ENCODE assay signal across 12 cellular contexts in the genomic region with DNA sequence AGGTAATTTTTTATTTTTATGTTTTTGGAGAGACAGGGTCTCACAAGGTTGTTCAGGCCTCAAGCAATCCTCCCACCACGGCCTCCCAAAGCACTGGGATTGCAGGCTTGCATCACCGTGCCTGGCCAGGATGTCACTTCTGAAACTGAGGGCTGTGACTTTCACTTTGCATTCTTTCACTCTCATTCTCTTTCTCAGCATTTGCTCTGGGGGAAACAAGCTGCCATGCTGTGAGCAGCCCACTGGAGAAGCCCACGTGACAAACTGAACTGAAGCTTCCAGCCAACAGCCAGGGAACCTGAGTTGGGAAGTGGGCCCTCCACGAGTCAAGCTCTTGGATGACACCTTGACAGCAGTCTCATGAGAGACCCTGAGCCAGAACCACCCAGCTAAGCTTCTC.
"Had no signal": no experiment of that assay in that cellular context is flagged by ENCODE, and none has a peak within 500 bp of the region (broad histone marks: within the 10 kb centered on the region; RNA-seq: fewer than 3 reads in every experiment).

No MANE protein-coding gene starts in this region.

- H3K9me3 ChIP-seq: adrenal gland, esophagus muscularis mucosa, neutrophil, tibial artery, uterus had no signal

- H3K79me2 ChIP-seq: hepatocyte had no signal

- DNase-seq: activated CD4-positive, alpha-beta T cell treated with anti-CD3 and anti-CD28 coated beads, Interleukin-2, amount 50 U/mL, for 1 hour; activated CD4-positive, CD25-positive, alpha-beta regulatory T cell; activated T-cell treated with anti-CD3 and anti-CD28 coated beads, Interleukin-2, amount 50 U/mL, for 72 hours; posterior cingulate gyrus; uterus had no signal

- H3K27ac ChIP-seq: adrenal gland, esophagus muscularis mucosa, hepatocyte, neutrophil, tibial artery, uterus had no signal

- H3K36me3 ChIP-seq: adrenal gland, esophagus muscularis mucosa, neutrophil, tibial artery, uterus had no signal

- H3K4me3 ChIP-seq: adrenal gland, esophagus muscularis mucosa, hepatocyte, tibial artery, uterus had no signal

- H3K36me3 Mint-ChIP-seq: stimulated activated effector memory CD8-positive, alpha-beta T cell treated with anti-CD3 and anti-CD28 coated beads, Interleukin-12 subunit alpha, Interleukin-12 subunit beta, amount 100 ng/mL, for 72 hours had no signal

- H2AFZ ChIP-seq: hepatocyte had no signal

- H3K9me3 Mint-ChIP-seq: stimulated activated effector memory CD8-positive, alpha-beta T cell treated with anti-CD3 and anti-CD28 coated beads, Interleukin-12 subunit alpha, Interleukin-12 subunit beta, amount 100 ng/mL, for 72 hours had no signal

- H3K27me3 ChIP-seq: hepatocyte, neutrophil, uterus had no signal

- H3K4me1 ChIP-seq: adrenal gland, esophagus muscularis mucosa, tibial artery, uterus had no signal

- H3K27ac Mint-ChIP-seq: activated T-cell treated with anti-CD3 and anti-CD28 coated beads, Interleukin-2, amount 50 U/mL, for 72 hours; stimulated activated effector memory CD8-positive, alpha-beta T cell treated with anti-CD3 and anti-CD28 coated beads, Interleukin-12 subunit alpha, Interleukin-12 subunit beta, amount 100 ng/mL, for 72 hours had no signal

- ATAC-seq: left lobe of liver; stimulated activated effector memory CD8-positive, alpha-beta T cell treated with anti-CD3 and anti-CD28 coated beads, Interleukin-12 subunit alpha, Interleukin-12 subunit beta, amount 100 ng/mL, for 72 hours had no signal

- H3K4me2 ChIP-seq: hepatocyte had no signal

- H3K4me3 Mint-ChIP-seq: activated T-cell treated with anti-CD3 and anti-CD28 coated beads, Interleukin-2, amount 50 U/mL, for 72 hours; stimulated activated effector memory CD8-positive, alpha-beta T cell treated with anti-CD3 and anti-CD28 coated beads, Interleukin-12 subunit alpha, Interleukin-12 subunit beta, amount 100 ng/mL, for 72 hours had no signal
